Comparison of ENCODE assay signal across 8 cellular contexts in the genomic region with DNA sequence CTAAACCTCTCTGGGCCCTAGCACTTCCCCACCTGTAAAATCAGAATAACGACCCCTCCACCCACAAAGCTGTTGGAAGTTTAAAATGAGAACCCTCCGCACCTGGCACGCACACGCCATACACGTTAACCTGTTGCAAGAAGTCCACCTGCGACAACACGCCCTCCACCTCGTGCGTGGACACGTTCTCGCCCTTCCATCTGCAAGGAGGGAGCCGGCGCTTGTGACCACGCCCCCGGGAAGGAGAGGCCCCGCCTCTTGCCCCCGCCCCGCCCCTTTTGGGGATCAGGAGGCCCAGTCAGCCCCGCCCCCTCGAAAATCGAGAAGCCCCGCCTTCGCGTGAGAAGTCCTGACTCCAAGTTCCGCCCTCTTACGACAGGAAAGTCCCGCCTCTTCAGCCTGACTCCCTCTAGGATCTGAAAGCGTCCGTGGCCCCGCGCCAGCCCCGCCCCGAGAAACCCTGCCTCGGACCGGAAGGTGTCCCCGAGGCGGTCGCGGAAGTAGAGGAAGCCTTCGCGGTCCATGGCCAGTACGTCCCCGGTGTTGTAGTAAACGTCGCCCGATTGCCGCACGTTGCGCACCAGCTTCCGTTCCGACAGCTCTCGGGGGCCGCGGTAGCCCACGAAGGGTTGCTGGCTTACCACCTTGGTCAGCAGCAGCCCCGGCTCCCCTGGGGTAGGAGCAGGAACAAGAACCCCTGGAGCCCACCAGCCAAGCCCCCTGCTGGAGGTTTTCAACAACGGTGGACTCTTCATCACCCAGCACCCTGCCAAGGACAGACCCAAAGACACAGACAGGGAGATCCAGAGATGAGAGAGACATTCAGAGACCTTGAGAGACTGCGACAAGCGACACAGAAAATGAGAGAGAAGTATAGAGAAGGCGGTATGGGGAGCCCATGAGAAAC. TPM values are rescaled to one million over a fixed set of nuclear protein-coding genes. Genes with fewer than 3 reads are reported as not detected.
DNase-seq lines count a peak whose midpoint lies in the region; ATAC-seq and TF ChIP-seq lines count a peak whose summit lies in the region.

No MANE protein-coding gene starts in this region.

- H3K4me1 ChIP-seq in OCI-LY1 (ENCODE audit: insufficient read depth, low read length, severe bottlenecking) = peaks cover 24% of the 10 kb centered on the region
- peaks cover 4% of the 10 kb centered on the region for H3K4me1 ChIP-seq in mucosa of descending colon (ENCODE audit: low read depth)

- H3K27ac ChIP-seq in OCI-LY1 (ENCODE audit: low read depth, low read length, poor library complexity, severe bottlenecking) (peak overlapping the region; percentile 49), epithelial cell of prostate (peak overlapping the region; percentile 53)

- intact Hi-C loops in mucosa of descending colon (cut with DNase I, micrococcal nuclease) = no loop called here

- H3K9ac ChIP-seq in OCI-LY1 (ENCODE audit: low read length) = peak overlapping the region; percentile 79

- ATAC-seq in GM21515 (IDR thresholded peaks at IDR 0.05; ENCODE audit: unreplicated experiment) (peak; percentile 85), mucosa of descending colon (peak; percentile 98)

- peak overlapping the region; percentile 77 for H3K4me3 ChIP-seq in OCI-LY1 (ENCODE audit: low read depth, low read length, poor library complexity, severe bottlenecking)
- H3K4me3 ChIP-seq in mucosa of descending colon = peak overlapping the region; percentile 19

- no peaks in the 10 kb centered on the region for H3K79me2 ChIP-seq in OCI-LY1 (ENCODE audit: insufficient read depth, low read length)

- no peaks in the 10 kb centered on the region for H3K9me2 ChIP-seq in OCI-LY1 (ENCODE audit: low read depth, low read length)

- no peaks in the 10 kb centered on the region for H4K20me1 ChIP-seq in OCI-LY1 (ENCODE audit: insufficient read depth, low read length)

- no peaks in the 10 kb centered on the region for H3K27me3 ChIP-seq in OCI-LY1 (ENCODE audit: insufficient read depth, low read length)

- TF ChIP-seq CTCF in OCI-LY1 (IDR thresholded peaks at IDR 0.05; ENCODE audit: low read length) (peak; percentile 39; the same call in 1 of the 2 replicates), mucosa of descending colon (IDR thresholded peaks at IDR 0.05) (no peak)

- peak; percentile 98 for DNase-seq in DMS114 treated with DMSO at 0.1 percent for 48 hours (lab: John Stamatoyannopoulos, UW; ENCODE audit: unreplicated experiment)
- peak; percentile 80 for DNase-seq in HuH-7 (ENCODE audit: low spot score)
- peak; percentile 97 for DNase-seq in activated T-cell treated with anti-CD3 and anti-CD28 coated beads for 4 hours
- peak; percentile 89 for DNase-seq in epithelial cell of prostate (ENCODE audit: low read depth, low spot score)
- peak; percentile 99 to 100 (median 99) for DNase-seq in mucosa of descending colon
- peak; percentile 88 to 90 for DNase-seq in stimulated activated CD8-positive, alpha-beta memory T cell treated with anti-CD3 and anti-CD28 coated beads, Interleukin-4, amount 100 ng/mL, for 1 hour (ENCODE audit: low read depth in 2 of 2, low spot score in 1 of 2)

- peak overlapping the region; percentile 43; the same call in 1 of the 2 replicates for H2AFZ ChIP-seq in OCI-LY1 (ENCODE audit: low read length)

- H3K9me3 ChIP-seq in OCI-LY1 (ENCODE audit: low read length) = no peaks in the 10 kb centered on the region
- H3K9me3 ChIP-seq in mucosa of descending colon = no peaks in the 10 kb centered on the region

- no peaks in the 10 kb centered on the region for H3F3A ChIP-seq in OCI-LY1 (ENCODE audit: insufficient read depth, low read length)

- H3K36me3 ChIP-seq in OCI-LY1 (ENCODE audit: insufficient read depth, low read length) = no peaks in the 10 kb centered on the region
- H3K36me3 ChIP-seq in mucosa of descending colon (ENCODE audit: low read depth) = no peaks in the 10 kb centered on the region

- peak overlapping the region; percentile 94 for H3K4me2 ChIP-seq in OCI-LY1 (ENCODE audit: low read length)

RNA-seq across cellular contexts. Expression of gene SLC27A5, which starts 12.5 kb away (rescaled TPM):
- total RNA-seq in mucosa of descending colon = 1 to 10 TPM; 1.6 to 7.1 (median 3.9) TPM

RNA-seq across cellular contexts. Expression of gene ZBTB45, which starts 20.3 kb away (rescaled TPM):
- total RNA-seq in mucosa of descending colon = 10 to 100 TPM; 12.1 to 16.7 (median 13.4) TPM

RNA-seq across cellular contexts. Expression of gene ZNF446, which starts 23.1 kb away (rescaled TPM):
- 10 to 100 TPM in 2 of 3 donors, 1 to 10 TPM in 1; 9.4 to 12.6 (median 10.6) TPM for total RNA-seq in mucosa of descending colon

RNA-seq across cellular contexts. Expression of gene ZNF324, which starts 32.4 kb away (rescaled TPM):
- 10 to 100 TPM; 10.1 to 14.8 (median 12.9) TPM for total RNA-seq in mucosa of descending colon

RNA-seq across cellular contexts. Expression of gene TRIM28, which starts 44.6 kb away (rescaled TPM):
- 100 to 1,000 TPM; 180 to 308 (median 202) TPM for total RNA-seq in mucosa of descending colon

Comparison
In these comparisons a context has a peak if more than half of its experiments do, and no peak if none do; other contexts are left out.
1. Peak in every context shown above with its lines: DNase-seq, ATAC-seq, H3K4me3 ChIP-seq and H3K27ac ChIP-seq.